16 cellular contexts compared by ENCODE assay signal in the genomic region with DNA sequence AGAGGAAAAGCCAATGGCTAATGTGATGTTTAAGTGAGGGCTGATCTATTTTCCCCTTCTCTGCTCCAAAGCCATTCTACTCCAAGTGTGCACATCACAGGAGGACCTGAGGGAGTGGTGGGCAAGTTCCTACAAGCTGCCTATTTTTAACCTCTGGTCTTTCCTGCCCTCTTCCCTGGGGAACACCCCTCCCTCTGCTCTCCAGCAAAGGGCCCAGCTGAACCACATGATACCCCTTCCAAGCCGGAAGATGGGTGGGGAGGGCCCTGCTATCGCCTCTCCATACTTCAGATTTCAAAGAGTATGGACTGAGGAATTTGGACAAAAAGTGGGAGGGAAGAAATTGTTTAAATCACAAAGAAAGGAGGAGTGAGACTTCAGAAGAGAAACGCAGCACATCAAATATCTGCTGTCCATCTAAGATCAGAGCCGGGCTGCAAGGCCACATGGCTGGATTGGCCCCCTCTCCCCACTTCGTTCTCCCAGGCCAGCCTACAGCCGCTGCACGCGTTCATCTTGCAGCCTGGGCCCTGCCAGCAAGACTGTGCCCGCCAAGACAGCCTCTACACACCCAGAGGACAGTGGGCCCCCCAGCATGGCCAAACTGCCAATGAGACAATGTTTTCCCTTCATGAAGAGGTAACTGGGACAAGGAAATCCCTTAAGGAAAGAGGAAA.
DNase-seq lines count a peak whose midpoint lies in the region; ATAC-seq, FAIRE-seq and TF ChIP-seq lines count a peak whose summit lies in the region.
"Had no signal": no experiment of that assay in that cellular context is flagged by ENCODE, and none has a peak within 500 bp of the region (broad histone marks: within the 10 kb centered on the region; RNA-seq: fewer than 3 reads in every experiment).

No MANE protein-coding gene starts in this region.

- H3K9me3 ChIP-seq in MM.1S (replicated peaks; ENCODE audit: insufficient read depth, low read length) (no peaks in the 10 kb centered on the region), neural cell (ENCODE audit: low read length) (no peaks in the 10 kb centered on the region)
- H3K9me3 ChIP-seq: SJCRH30 had no signal

- no peak for FAIRE-seq in bronchial epithelial cell (lab: Jason Lieb, UNC)
- FAIRE-seq: astrocyte had no signal

- peaks cover 6% of the 10 kb centered on the region for H3K4me1 Mint-ChIP-seq in stimulated activated naive CD8-positive, alpha-beta T cell treated with anti-CD3 and anti-CD28 coated beads, Interleukin-15, amount 100 ng/mL, for 72 hours

- H3K4me2 ChIP-seq in MM.1S (ENCODE audit: low read depth, low read length) (peak overlapping the region; percentile 49), neural cell (ENCODE audit: low read length) (no peak overlapping the region)
- H3K4me2 ChIP-seq: KMS-11 had no signal

- H2AFZ ChIP-seq in MM.1S (ENCODE audit: low read length) (no peak overlapping the region), neural cell (ENCODE audit: low read depth, low read length) (no peak overlapping the region)

- H3K4me1 ChIP-seq in MM.1S (ENCODE audit: low read length) = peaks cover 19% of the 10 kb centered on the region

- TF ChIP-seq EP300 in neural cell (conservative IDR thresholded peaks at IDR 0.05; ENCODE audit: poor library complexity, severe bottlenecking) = no peak

- ATAC-seq in HG03571 (IDR thresholded peaks at IDR 0.05; ENCODE audit: unreplicated experiment) = no peak
- no peak for ATAC-seq in GM21737 (IDR thresholded peaks at IDR 0.05; ENCODE audit: unreplicated experiment)
- no peak for ATAC-seq in stimulated activated naive CD8-positive, alpha-beta T cell treated with anti-CD3 and anti-CD28 coated beads, Interleukin-15, amount 100 ng/mL, for 72 hours
- no peak for ATAC-seq in GM19351 (IDR thresholded peaks at IDR 0.05; ENCODE audit: unreplicated experiment)
- ATAC-seq: activated CD8-positive, alpha-beta T cell treated with anti-CD3 and anti-CD28 coated beads for 36 hours had no signal

- H3K27me3 Mint-ChIP-seq in stimulated activated naive CD8-positive, alpha-beta T cell treated with anti-CD3 and anti-CD28 coated beads, Interleukin-15, amount 100 ng/mL, for 72 hours = no peaks in the 10 kb centered on the region
- H3K27me3 Mint-ChIP-seq: activated CD8-positive, alpha-beta T cell treated with anti-CD3 and anti-CD28 coated beads for 36 hours had no signal

- peak overlapping the region; percentile 36; the same call in 1 of the 2 replicates for H3K27ac ChIP-seq in MM.1S (ENCODE audit: low read length)
- no peak overlapping the region for H3K27ac ChIP-seq in neural cell (ENCODE audit: low read length)
- H3K27ac ChIP-seq: HL-60, KMS-11, SJCRH30 had no signal

- H3K36me3 ChIP-seq in MM.1S (replicated peaks; ENCODE audit: insufficient read depth, low read length) (no peaks in the 10 kb centered on the region), bronchial epithelial cell (ENCODE audit: control insufficient read depth, insufficient read depth, low read length) (peaks cover 2% of the 10 kb centered on the region), neural cell (ENCODE audit: insufficient read depth, low read length) (no peaks in the 10 kb centered on the region)

- H3K9ac ChIP-seq in MM.1S (ENCODE audit: low read length) = no peak overlapping the region
- H3K9ac ChIP-seq in neural cell (ENCODE audit: low read length) = peak overlapping the region; percentile 34
- H3K9ac ChIP-seq: KMS-11 had no signal

- H3F3A ChIP-seq in MM.1S (ENCODE audit: insufficient read depth, low read length) (peaks cover 11% of the 10 kb centered on the region), neural cell (ENCODE audit: insufficient read depth, low read length, poor library complexity, severe bottlenecking) (no peaks in the 10 kb centered on the region)

- H3K9me3 Mint-ChIP-seq in stimulated activated naive CD8-positive, alpha-beta T cell treated with anti-CD3 and anti-CD28 coated beads, Interleukin-15, amount 100 ng/mL, for 72 hours = no peaks in the 10 kb centered on the region
- H3K9me3 Mint-ChIP-seq: activated CD8-positive, alpha-beta T cell treated with anti-CD3 and anti-CD28 coated beads for 36 hours had no signal

- TF ChIP-seq RAD21 in neural cell (conservative IDR thresholded peaks at IDR 0.05) = no peak

- peak overlapping the region in 1 of 2 donors; percentile 27 for H3K27ac Mint-ChIP-seq in stimulated activated naive CD8-positive, alpha-beta T cell treated with anti-CD3 and anti-CD28 coated beads, Interleukin-15, amount 100 ng/mL, for 72 hours
- H3K27ac Mint-ChIP-seq: activated CD8-positive, alpha-beta T cell treated with anti-CD3 and anti-CD28 coated beads for 36 hours had no signal

- peak; percentile 68 for DNase-seq in DMS153 (lab: John Stamatoyannopoulos, UW)
- DNase-seq in MM.1S = no peak
- DNase-seq in bronchial epithelial cell (ENCODE audit: low read depth) = peak; percentile 80
- no peak for DNase-seq in stimulated activated naive CD8-positive, alpha-beta T cell treated with anti-CD3 and anti-CD28 coated beads, Interleukin-15, amount 100 ng/mL, for 72 hours
- DNase-seq: activated CD8-positive, alpha-beta T cell treated with anti-CD3 and anti-CD28 coated beads for 36 hours; DND-41; NCI-H2081; stimulated activated CD4-positive, alpha-beta T cell treated with anti-CD3 and anti-CD28 coated beads, Interleukin-15, amount 100 ng/mL, for 24 hours had no signal

- TF ChIP-seq CTCF in MM.1S (IDR thresholded peaks at IDR 0.05; ENCODE audit: low read length) (no peak), bronchial epithelial cell (IDR thresholded peaks at IDR 0.05; ENCODE audit: insufficient read depth, low read length, severe bottlenecking) (no peak), neural cell (IDR thresholded peaks at IDR 0.05; ENCODE audit: poor library complexity, severe bottlenecking) (no peak)

- H3K9me2 ChIP-seq in MM.1S (replicated peaks; ENCODE audit: insufficient read depth, low read length) (no peaks in the 10 kb centered on the region), neural cell (ENCODE audit: insufficient read depth, low read length) (no peaks in the 10 kb centered on the region)

- H3K79me2 ChIP-seq in MM.1S (ENCODE audit: low read length) (peaks cover 95% of the 10 kb centered on the region), neural cell (replicated peaks; ENCODE audit: insufficient read depth, low read length) (peaks cover 8% of the 10 kb centered on the region)

- no peaks in the 10 kb centered on the region for H4K20me1 ChIP-seq in MM.1S (ENCODE audit: insufficient read depth, low read length)
- H4K20me1 ChIP-seq in neural cell (ENCODE audit: insufficient read depth) = no peaks in the 10 kb centered on the region

- no peak overlapping the region for H3K4me3 Mint-ChIP-seq in stimulated activated naive CD8-positive, alpha-beta T cell treated with anti-CD3 and anti-CD28 coated beads, Interleukin-15, amount 100 ng/mL, for 72 hours
- H3K4me3 Mint-ChIP-seq: activated CD8-positive, alpha-beta T cell treated with anti-CD3 and anti-CD28 coated beads for 36 hours had no signal

- H3K27me3 ChIP-seq in MM.1S (replicated peaks; ENCODE audit: insufficient read depth, low read length) (no peaks in the 10 kb centered on the region), bronchial epithelial cell (ENCODE audit: control insufficient read depth, insufficient read depth, low read length) (no peaks in the 10 kb centered on the region), neural cell (ENCODE audit: insufficient read depth, low read depth, low read length) (no peaks in the 10 kb centered on the region)
- H3K27me3 ChIP-seq: SJCRH30 had no signal

- H3K4me3 ChIP-seq in MM.1S (ENCODE audit: low read length) (peak overlapping the region; percentile 11; the same call in 1 of the 2 replicates), bronchial epithelial cell (ENCODE audit: low read depth, low read length) (no peak overlapping the region), neural cell (ENCODE audit: low read length) (no peak overlapping the region)
- H3K4me3 ChIP-seq: SJCRH30 had no signal

TF ChIP-seq in neural cell, 6 proteins besides CTCF, POLR2A, EP300 and RAD21:
- TF ChIP-seq, protein P1, sequence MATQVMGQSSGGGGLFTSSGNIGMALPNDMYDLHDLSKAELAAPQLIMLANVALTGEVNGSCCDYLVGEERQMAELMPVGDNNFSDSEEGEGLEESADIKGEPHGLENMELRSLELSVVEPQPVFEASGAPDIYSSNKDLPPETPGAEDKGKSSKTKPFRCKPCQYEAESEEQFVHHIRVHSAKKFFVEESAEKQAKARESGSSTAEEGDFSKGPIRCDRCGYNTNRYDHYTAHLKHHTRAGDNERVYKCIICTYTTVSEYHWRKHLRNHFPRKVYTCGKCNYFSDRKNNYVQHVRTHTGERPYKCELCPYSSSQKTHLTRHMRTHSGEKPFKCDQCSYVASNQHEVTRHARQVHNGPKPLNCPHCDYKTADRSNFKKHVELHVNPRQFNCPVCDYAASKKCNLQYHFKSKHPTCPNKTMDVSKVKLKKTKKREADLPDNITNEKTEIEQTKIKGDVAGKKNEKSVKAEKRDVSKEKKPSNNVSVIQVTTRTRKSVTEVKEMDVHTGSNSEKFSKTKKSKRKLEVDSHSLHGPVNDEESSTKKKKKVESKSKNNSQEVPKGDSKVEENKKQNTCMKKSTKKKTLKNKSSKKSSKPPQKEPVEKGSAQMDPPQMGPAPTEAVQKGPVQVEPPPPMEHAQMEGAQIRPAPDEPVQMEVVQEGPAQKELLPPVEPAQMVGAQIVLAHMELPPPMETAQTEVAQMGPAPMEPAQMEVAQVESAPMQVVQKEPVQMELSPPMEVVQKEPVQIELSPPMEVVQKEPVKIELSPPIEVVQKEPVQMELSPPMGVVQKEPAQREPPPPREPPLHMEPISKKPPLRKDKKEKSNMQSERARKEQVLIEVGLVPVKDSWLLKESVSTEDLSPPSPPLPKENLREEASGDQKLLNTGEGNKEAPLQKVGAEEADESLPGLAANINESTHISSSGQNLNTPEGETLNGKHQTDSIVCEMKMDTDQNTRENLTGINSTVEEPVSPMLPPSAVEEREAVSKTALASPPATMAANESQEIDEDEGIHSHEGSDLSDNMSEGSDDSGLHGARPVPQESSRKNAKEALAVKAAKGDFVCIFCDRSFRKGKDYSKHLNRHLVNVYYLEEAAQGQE (IDR thresholded peaks at IDR 0.05; ENCODE audit: borderline replicate concordance) = no peak
- TF ChIP-seq EZH2 (IDR thresholded peaks at IDR 0.05; ENCODE audit: borderline replicate concordance, insufficient read depth, low read length, poor library complexity, severe bottlenecking) = no peak
- TF ChIP-seq POLR2AphosphoS5 (IDR thresholded peaks at IDR 0.05) = no peak
- no peak for TF ChIP-seq TAF1 (IDR thresholded peaks at IDR 0.05; ENCODE audit: low read depth)

Comparison
In these comparisons a context has a peak if more than half of its experiments do, and no peak if none do; other contexts are left out.
1. DNase-seq: peak in DMS153 (single experiment) and bronchial epithelial cell (single experiment); none in MM.1S (single experiment) and stimulated activated naive CD8-positive, alpha-beta T cell treated with anti-CD3 and anti-CD28 coated beads, Interleukin-15, amount 100 ng/mL, for 72 hours (0 of 2).